In the genomic region with DNA sequence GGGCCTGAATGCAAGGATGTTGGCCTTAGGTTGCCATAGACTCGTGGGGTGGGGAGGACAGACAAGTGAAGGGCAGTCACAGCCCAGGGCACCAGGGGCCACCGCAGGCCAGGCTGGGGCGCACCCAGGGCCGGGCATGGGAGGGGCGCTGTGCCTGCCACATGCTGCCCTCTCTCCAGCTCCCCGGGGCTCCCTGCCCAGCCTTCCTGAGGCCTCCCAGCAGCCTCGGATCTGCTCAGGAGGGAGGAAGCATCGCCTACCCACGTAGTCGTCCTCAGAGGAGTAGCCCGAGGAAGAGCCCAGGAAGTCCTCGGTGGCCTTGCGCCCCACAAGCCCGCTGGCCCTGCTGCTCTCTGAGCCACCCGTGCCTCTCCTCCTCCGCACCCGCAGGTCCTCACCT, we compare ENCODE assay signal across 10 cellular contexts. TPM values are rescaled to one million over a fixed set of nuclear protein-coding genes. Genes with fewer than 3 reads are reported as not detected.
DNase-seq lines count a peak whose midpoint lies in the region; ATAC-seq, FAIRE-seq and TF ChIP-seq lines count a peak whose summit lies in the region.
"Had no signal": no experiment of that assay in that cellular context is flagged by ENCODE, and none has a peak within 500 bp of the region (broad histone marks: within the 10 kb centered on the region; RNA-seq: fewer than 3 reads in every experiment).

No MANE protein-coding gene starts in this region.

- no peak for FAIRE-seq in kidney (lab: Jason Lieb, UNC)

- ATAC-seq in activated CD8-positive, alpha-beta memory T cell treated with anti-CD3 and anti-CD28 coated beads, Interleukin-2, amount 10 ng/mL, durations not matched to agents 7 days and 5 days, result no peak
- ATAC-seq in activated CD8-positive, alpha-beta T cell treated with anti-CD3 and anti-CD28 coated beads, Interleukin-2, amount 10 ng/mL, durations not matched to agents 7 days and 5 days, result no peak
- no peak for ATAC-seq in stimulated activated naive B cell treated with anti-CD40 and anti-IgM and Interleukin-4, amounts not matched to agents 10 μg/mL and 1 μg/mL and 100 μg/mL, for 72 hours (replicated peaks)
- ATAC-seq in GM18870 (IDR thresholded peaks at IDR 0.05; ENCODE audit: unreplicated experiment), result no peak
- ATAC-seq: HCT116, WTC11 had no signal

- POLR2A ChIA-PET in activated CD8-positive, alpha-beta T cell treated with anti-CD3 and anti-CD28 coated beads, Interleukin-2, amount 10 ng/mL, durations not matched to agents 7 days and 5 days (lab: Charles Lee), result interaction anchor here (0.9 to 15.1 kb wide), 3 partner anchors 15 to 50 kb away, joined by 3 to 307 read pairs (median 3); a partner anchor contains a TSS

- CTCF ChIA-PET in activated CD8-positive, alpha-beta memory T cell treated with anti-CD3 and anti-CD28 coated beads, Interleukin-2, amount 10 ng/mL, durations not matched to agents 7 days and 5 days (lab: Charles Lee), result interaction anchor here (1.1 to 4.6 kb wide), 6 partner anchors 13 to 119 kb away, joined by 4 to 31 read pairs (median 15); a partner anchor contains a TSS
- CTCF ChIA-PET in activated CD8-positive, alpha-beta T cell treated with anti-CD3 and anti-CD28 coated beads, Interleukin-2, amount 10 ng/mL, durations not matched to agents 7 days and 5 days (lab: Charles Lee), result interaction anchor here (1.9 to 3.4 kb wide), 4 partner anchors 15 to 45 kb away, joined by 5 to 23 read pairs (median 12); a partner anchor contains a TSS

- no peaks in the 10 kb centered on the region for H3K27me3 Mint-ChIP-seq in activated CD8-positive, alpha-beta memory T cell treated with anti-CD3 and anti-CD28 coated beads, Interleukin-2, amount 10 ng/mL, durations not matched to agents 7 days and 5 days
- H3K27me3 Mint-ChIP-seq in activated CD8-positive, alpha-beta T cell treated with anti-CD3 and anti-CD28 coated beads, Interleukin-2, amount 10 ng/mL, durations not matched to agents 7 days and 5 days (ENCODE audit: low read depth), result no peaks in the 10 kb centered on the region
- no peaks in the 10 kb centered on the region for H3K27me3 Mint-ChIP-seq in stimulated activated naive B cell treated with anti-CD40 and anti-IgM and Interleukin-4, amounts not matched to agents 10 μg/mL and 1 μg/mL and 100 μg/mL, for 72 hours

- peaks cover 8 to 14% of the 10 kb centered on the region in 2 donors for H3K4me1 ChIP-seq in kidney (ENCODE audit: control insufficient read depth in 1 of 2, insufficient read depth in 1 of 2, low read depth in 1 of 2, low read length in 2 of 2)

- peaks cover 36 to 52% of the 10 kb centered on the region in 2 donors for H3K36me3 ChIP-seq in kidney (ENCODE audit: control insufficient read depth in 1 of 2, insufficient read depth in 2 of 2, low read length in 2 of 2)

- H3K4me3 Mint-ChIP-seq in activated CD8-positive, alpha-beta memory T cell treated with anti-CD3 and anti-CD28 coated beads, Interleukin-2, amount 10 ng/mL, durations not matched to agents 7 days and 5 days, result peak overlapping the region; percentile 92
- peak overlapping the region; percentile 97 for H3K4me3 Mint-ChIP-seq in activated CD8-positive, alpha-beta T cell treated with anti-CD3 and anti-CD28 coated beads, Interleukin-2, amount 10 ng/mL, durations not matched to agents 7 days and 5 days
- peak overlapping the region; percentile 81 to 82 for H3K4me3 Mint-ChIP-seq in stimulated activated naive B cell treated with anti-CD40 and anti-IgM and Interleukin-4, amounts not matched to agents 10 μg/mL and 1 μg/mL and 100 μg/mL, for 72 hours
- H3K4me3 Mint-ChIP-seq: WTC11 had no signal

- H3K27ac ChIP-seq in kidney (ENCODE audit: low read depth in 2 of 2, low read length in 2 of 2), result no peak overlapping the region

- H3K27ac Mint-ChIP-seq in activated CD8-positive, alpha-beta memory T cell treated with anti-CD3 and anti-CD28 coated beads, Interleukin-2, amount 10 ng/mL, durations not matched to agents 7 days and 5 days, result peak overlapping the region; percentile 99
- H3K27ac Mint-ChIP-seq in activated CD8-positive, alpha-beta T cell treated with anti-CD3 and anti-CD28 coated beads, Interleukin-2, amount 10 ng/mL, durations not matched to agents 7 days and 5 days, result peak overlapping the region; percentile 100
- peak overlapping the region; percentile 99 for H3K27ac Mint-ChIP-seq in stimulated activated naive B cell treated with anti-CD40 and anti-IgM and Interleukin-4, amounts not matched to agents 10 μg/mL and 1 μg/mL and 100 μg/mL, for 72 hours
- H3K27ac Mint-ChIP-seq: WTC11 had no signal

- intact Hi-C loops in kidney (cut with DNase I), result no loop called here

- DNase-seq in activated CD8-positive, alpha-beta memory T cell treated with anti-CD3 and anti-CD28 coated beads, Interleukin-2, amount 10 ng/mL, durations not matched to agents 7 days and 5 days, result no peak
- no peak for DNase-seq in activated CD8-positive, alpha-beta memory T cell treated with anti-CD3 and anti-CD28 coated beads, Interleukin-2, amount 50 U/mL, for 48 hours
- DNase-seq in activated CD8-positive, alpha-beta T cell treated with anti-CD3 and anti-CD28 coated beads, Interleukin-2, amount 10 ng/mL, durations not matched to agents 7 days and 5 days, result no peak
- peak; percentile 61 for DNase-seq in kidney
- no peak for DNase-seq in stimulated activated naive B cell treated with anti-CD40 and anti-IgM and Interleukin-4, amounts not matched to agents 10 μg/mL and 1 μg/mL and 100 μg/mL, for 72 hours
- no peak for DNase-seq in COLO668 (lab: John Stamatoyannopoulos, UW; ENCODE audit: unreplicated experiment)
- no peak for DNase-seq in UCSD-AML1 (lab: John Stamatoyannopoulos, UW; ENCODE audit: unreplicated experiment)

- H3K9ac ChIP-seq in kidney (ENCODE audit: low read length in 2 of 2), result no peak overlapping the region

- H3K4me3 ChIP-seq in kidney (ENCODE audit: low read length in 2 of 2), result no peak overlapping the region

- peaks cover 79% of the 10 kb centered on the region for H3K36me3 Mint-ChIP-seq in activated CD8-positive, alpha-beta memory T cell treated with anti-CD3 and anti-CD28 coated beads, Interleukin-2, amount 10 ng/mL, durations not matched to agents 7 days and 5 days
- H3K36me3 Mint-ChIP-seq in activated CD8-positive, alpha-beta T cell treated with anti-CD3 and anti-CD28 coated beads, Interleukin-2, amount 10 ng/mL, durations not matched to agents 7 days and 5 days (ENCODE audit: low read depth), result peaks cover 85% of the 10 kb centered on the region
- peaks cover 37 to 49% of the 10 kb centered on the region in 2 donors for H3K36me3 Mint-ChIP-seq in stimulated activated naive B cell treated with anti-CD40 and anti-IgM and Interleukin-4, amounts not matched to agents 10 μg/mL and 1 μg/mL and 100 μg/mL, for 72 hours

- no peaks in the 10 kb centered on the region for H3K9me3 Mint-ChIP-seq in activated CD8-positive, alpha-beta memory T cell treated with anti-CD3 and anti-CD28 coated beads, Interleukin-2, amount 10 ng/mL, durations not matched to agents 7 days and 5 days (ENCODE audit: low read depth)
- H3K9me3 Mint-ChIP-seq in activated CD8-positive, alpha-beta T cell treated with anti-CD3 and anti-CD28 coated beads, Interleukin-2, amount 10 ng/mL, durations not matched to agents 7 days and 5 days (ENCODE audit: insufficient read depth), result no peaks in the 10 kb centered on the region
- peaks cover 0 to 3% of the 10 kb centered on the region in 2 donors for H3K9me3 Mint-ChIP-seq in stimulated activated naive B cell treated with anti-CD40 and anti-IgM and Interleukin-4, amounts not matched to agents 10 μg/mL and 1 μg/mL and 100 μg/mL, for 72 hours
- H3K9me3 Mint-ChIP-seq: WTC11 had no signal

- TF ChIP-seq CTCF in kidney (IDR thresholded peaks at IDR 0.05; ENCODE audit: borderline replicate concordance, extremely low read depth, insufficient read depth), result no peak

- H3K4me1 Mint-ChIP-seq in activated CD8-positive, alpha-beta memory T cell treated with anti-CD3 and anti-CD28 coated beads, Interleukin-2, amount 10 ng/mL, durations not matched to agents 7 days and 5 days, result peaks cover 60% of the 10 kb centered on the region
- H3K4me1 Mint-ChIP-seq in activated CD8-positive, alpha-beta T cell treated with anti-CD3 and anti-CD28 coated beads, Interleukin-2, amount 10 ng/mL, durations not matched to agents 7 days and 5 days (ENCODE audit: low read depth), result peaks cover 51% of the 10 kb centered on the region
- H3K4me1 Mint-ChIP-seq in stimulated activated naive B cell treated with anti-CD40 and anti-IgM and Interleukin-4, amounts not matched to agents 10 μg/mL and 1 μg/mL and 100 μg/mL, for 72 hours, result peaks cover 31 to 59% of the 10 kb centered on the region in 2 donors

- no peaks in the 10 kb centered on the region for H3K9me3 ChIP-seq in kidney (ENCODE audit: control insufficient read depth in 1 of 2, low read length in 2 of 2)

RNA-seq across cellular contexts. Expression of a gene that starts 5.2 kb away (rescaled TPM):
- 100 to 1,000 TPM; 320 to 412 TPM for total RNA-seq in activated CD8-positive, alpha-beta memory T cell treated with anti-CD3 and anti-CD28 coated beads, Interleukin-2, amount 10 ng/mL, durations not matched to agents 7 days and 5 days
- total RNA-seq in activated CD8-positive, alpha-beta T cell treated with anti-CD3 and anti-CD28 coated beads, Interleukin-2, amount 10 ng/mL, durations not matched to agents 7 days and 5 days, result 100 to 1,000 TPM; 481 to 482 TPM
- total RNA-seq in kidney, result 199 TPM
- 41.7 TPM for polyA plus RNA-seq in kidney (ENCODE audit: insufficient read depth, low read depth, low replicate concordance)

RNA-seq across cellular contexts. Expression of a gene that starts 43.3 kb away (rescaled TPM):
- 1 to 10 TPM; 8.2 to 8.9 TPM for total RNA-seq in activated CD8-positive, alpha-beta memory T cell treated with anti-CD3 and anti-CD28 coated beads, Interleukin-2, amount 10 ng/mL, durations not matched to agents 7 days and 5 days
- 1 to 10 TPM; 8.0 to 8.6 TPM for total RNA-seq in activated CD8-positive, alpha-beta T cell treated with anti-CD3 and anti-CD28 coated beads, Interleukin-2, amount 10 ng/mL, durations not matched to agents 7 days and 5 days
- 26.5 TPM for total RNA-seq in kidney
- polyA plus RNA-seq in kidney (ENCODE audit: insufficient read depth, low read depth, low replicate concordance), result 39.7 TPM

RNA-seq across cellular contexts. Expression of a gene that starts 44.9 kb away (rescaled TPM):
- 100 to 1,000 TPM; 116 to 146 TPM for total RNA-seq in activated CD8-positive, alpha-beta memory T cell treated with anti-CD3 and anti-CD28 coated beads, Interleukin-2, amount 10 ng/mL, durations not matched to agents 7 days and 5 days
- total RNA-seq in activated CD8-positive, alpha-beta T cell treated with anti-CD3 and anti-CD28 coated beads, Interleukin-2, amount 10 ng/mL, durations not matched to agents 7 days and 5 days, result 10 to 100 TPM; 71.8 to 73.9 TPM
- 52.0 TPM for total RNA-seq in kidney
- 11.7 TPM for polyA plus RNA-seq in kidney (ENCODE audit: insufficient read depth, low read depth, low replicate concordance)

RNA-seq across cellular contexts. Expression of a gene that starts 49.9 kb away (rescaled TPM):
- 10 to 100 TPM; 74.0 to 77.0 TPM for total RNA-seq in activated CD8-positive, alpha-beta memory T cell treated with anti-CD3 and anti-CD28 coated beads, Interleukin-2, amount 10 ng/mL, durations not matched to agents 7 days and 5 days
- total RNA-seq in activated CD8-positive, alpha-beta T cell treated with anti-CD3 and anti-CD28 coated beads, Interleukin-2, amount 10 ng/mL, durations not matched to agents 7 days and 5 days, result 10 to 100 TPM; 60.0 to 63.7 TPM
- 42.8 TPM for total RNA-seq in kidney
- polyA plus RNA-seq in kidney (ENCODE audit: insufficient read depth, low read depth, low replicate concordance), result 12.8 TPM
